1 cellular context compared by ENCODE assay signal in the genomic region with DNA sequence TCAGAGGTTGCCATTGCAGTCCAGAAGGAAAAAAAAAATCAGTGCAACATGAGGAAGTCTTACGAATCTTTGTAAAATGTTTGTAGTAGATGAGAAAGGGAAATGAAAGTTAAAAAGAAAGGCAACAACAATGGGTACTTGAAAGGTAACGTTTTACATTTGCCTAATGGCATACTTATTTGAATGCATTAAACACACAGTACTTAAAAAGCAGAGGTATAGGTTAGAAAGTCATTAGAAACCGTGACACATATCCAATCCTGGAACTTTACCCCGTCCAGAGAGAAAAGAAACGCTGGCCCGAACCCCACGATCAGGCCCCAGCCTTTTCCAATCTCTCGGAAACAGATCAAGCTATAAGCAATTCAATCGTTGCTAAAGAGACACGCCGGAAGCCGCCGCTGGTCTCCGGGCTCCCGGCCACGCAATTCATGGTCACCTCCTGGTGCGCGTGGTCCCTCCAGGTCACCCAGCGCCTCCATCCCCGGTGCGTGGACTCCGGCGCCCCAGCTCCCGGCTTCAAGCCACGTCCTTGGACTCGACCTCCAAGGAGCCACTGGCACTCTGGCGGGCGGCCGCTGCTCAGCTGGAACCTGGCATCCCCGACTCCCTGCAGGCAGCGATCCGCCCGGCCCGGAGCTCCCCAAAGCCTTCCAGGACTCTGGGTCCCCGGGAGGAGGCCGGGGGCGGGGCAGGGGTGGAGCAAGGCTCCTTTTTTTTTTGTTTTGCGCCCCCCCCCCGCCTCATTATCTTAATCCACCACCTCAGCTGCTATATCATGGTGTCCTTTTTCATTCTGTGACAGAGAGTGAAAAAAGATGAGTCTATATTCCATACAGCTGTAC.
TF ChIP-seq lines count a peak whose summit lies in the region.

Gene SLC18B1, minus strand, starts transcription at position 663 of the 845 bp plus-strand sequence. Its CDS starts 181 bp downstream, at position 482.

TF ChIP-seq in WTC11, 78 proteins besides CTCF, POLR2A, EP300 and RAD21 (continued from another document):
- TF ChIP-seq, protein P1, sequence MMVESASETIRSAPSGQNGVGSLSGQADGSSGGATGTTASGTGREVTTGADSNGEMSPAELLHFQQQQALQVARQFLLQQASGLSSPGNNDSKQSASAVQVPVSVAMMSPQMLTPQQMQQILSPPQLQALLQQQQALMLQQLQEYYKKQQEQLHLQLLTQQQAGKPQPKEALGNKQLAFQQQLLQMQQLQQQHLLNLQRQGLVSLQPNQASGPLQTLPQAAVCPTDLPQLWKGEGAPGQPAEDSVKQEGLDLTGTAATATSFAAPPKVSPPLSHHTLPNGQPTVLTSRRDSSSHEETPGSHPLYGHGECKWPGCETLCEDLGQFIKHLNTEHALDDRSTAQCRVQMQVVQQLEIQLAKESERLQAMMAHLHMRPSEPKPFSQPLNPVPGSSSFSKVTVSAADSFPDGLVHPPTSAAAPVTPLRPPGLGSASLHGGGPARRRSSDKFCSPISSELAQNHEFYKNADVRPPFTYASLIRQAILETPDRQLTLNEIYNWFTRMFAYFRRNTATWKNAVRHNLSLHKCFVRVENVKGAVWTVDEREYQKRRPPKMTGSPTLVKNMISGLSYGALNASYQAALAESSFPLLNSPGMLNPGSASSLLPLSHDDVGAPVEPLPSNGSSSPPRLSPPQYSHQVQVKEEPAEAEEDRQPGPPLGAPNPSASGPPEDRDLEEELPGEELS (CRISPR knock-in tag; IDR thresholded peaks at IDR 0.05), result 0 out of 2 replicates have a peak, but pooled peaks have one; percentile 35
- TF ChIP-seq, protein P2, sequence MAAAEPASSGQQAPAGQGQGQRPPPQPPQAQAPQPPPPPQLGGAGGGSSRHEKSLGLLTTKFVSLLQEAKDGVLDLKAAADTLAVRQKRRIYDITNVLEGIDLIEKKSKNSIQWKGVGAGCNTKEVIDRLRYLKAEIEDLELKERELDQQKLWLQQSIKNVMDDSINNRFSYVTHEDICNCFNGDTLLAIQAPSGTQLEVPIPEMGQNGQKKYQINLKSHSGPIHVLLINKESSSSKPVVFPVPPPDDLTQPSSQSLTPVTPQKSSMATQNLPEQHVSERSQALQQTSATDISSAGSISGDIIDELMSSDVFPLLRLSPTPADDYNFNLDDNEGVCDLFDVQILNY (CRISPR knock-in tag; IDR thresholded peaks at IDR 0.05), result no peak
- TF ChIP-seq MXD4 (CRISPR knock-in tag; IDR thresholded peaks at IDR 0.05; ENCODE audit: borderline replicate concordance) (no peak), JUN (CRISPR knock-in tag; IDR thresholded peaks at IDR 0.05) (no peak), ZNF317 (CRISPR knock-in tag; IDR thresholded peaks at IDR 0.05; ENCODE audit: borderline replicate concordance, low read depth) (no peak), NFE2L1 (CRISPR knock-in tag; IDR thresholded peaks at IDR 0.05) (no peak), ZBTB43 (CRISPR knock-in tag; IDR thresholded peaks at IDR 0.05) (0 out of 2 replicates have a peak, but pooled peaks have one; percentile 26), ELF4 (CRISPR knock-in tag; IDR thresholded peaks at IDR 0.05; ENCODE audit: low read depth) (peak; percentile 32; the same call in 1 of the 2 replicates), ZNF423 (CRISPR knock-in tag; IDR thresholded peaks at IDR 0.05) (peak; percentile 68), FOXJ3 (CRISPR knock-in tag; IDR thresholded peaks at IDR 0.05; ENCODE audit: borderline replicate concordance) (no peak), ATF1 (CRISPR knock-in tag; IDR thresholded peaks at IDR 0.05) (no peak), ZNF671 (CRISPR knock-in tag; IDR thresholded peaks at IDR 0.05) (no peak), E2F4 (CRISPR knock-in tag; IDR thresholded peaks at IDR 0.05; ENCODE audit: borderline replicate concordance, low read depth) (no peak), EMX1 (CRISPR knock-in tag; IDR thresholded peaks at IDR 0.05) (no peak), SOX15 (CRISPR knock-in tag; IDR thresholded peaks at IDR 0.05) (no peak), TEAD4 (CRISPR knock-in tag; IDR thresholded peaks at IDR 0.05) (no peak), ZMAT4 (CRISPR knock-in tag; IDR thresholded peaks at IDR 0.05) (no peak), HMGA2 (CRISPR knock-in tag; IDR thresholded peaks at IDR 0.05) (no peak), SMAD4 (CRISPR knock-in tag; IDR thresholded peaks at IDR 0.05) (no peak), SMAD3 (CRISPR knock-in tag; IDR thresholded peaks at IDR 0.05; ENCODE audit: borderline replicate concordance) (no peak), ERG (CRISPR knock-in tag; IDR thresholded peaks at IDR 0.05) (no peak), E2F1 (CRISPR knock-in tag; IDR thresholded peaks at IDR 0.05) (no peak), FOXP1 (CRISPR knock-in tag; IDR thresholded peaks at IDR 0.05; ENCODE audit: borderline replicate concordance) (peak; percentile 36; the same call in 1 of the 2 replicates), CBFB (CRISPR knock-in tag; IDR thresholded peaks at IDR 0.05; ENCODE audit: low read depth) (no peak), RORB (CRISPR knock-in tag; IDR thresholded peaks at IDR 0.05) (no peak), ZNF396 (CRISPR knock-in tag; IDR thresholded peaks at IDR 0.05; ENCODE audit: borderline replicate concordance) (no peak), HMGXB4 (CRISPR knock-in tag; IDR thresholded peaks at IDR 0.05) (peak; percentile 48; the same call in 1 of the 2 replicates)
- TF ChIP-seq, protein P3, sequence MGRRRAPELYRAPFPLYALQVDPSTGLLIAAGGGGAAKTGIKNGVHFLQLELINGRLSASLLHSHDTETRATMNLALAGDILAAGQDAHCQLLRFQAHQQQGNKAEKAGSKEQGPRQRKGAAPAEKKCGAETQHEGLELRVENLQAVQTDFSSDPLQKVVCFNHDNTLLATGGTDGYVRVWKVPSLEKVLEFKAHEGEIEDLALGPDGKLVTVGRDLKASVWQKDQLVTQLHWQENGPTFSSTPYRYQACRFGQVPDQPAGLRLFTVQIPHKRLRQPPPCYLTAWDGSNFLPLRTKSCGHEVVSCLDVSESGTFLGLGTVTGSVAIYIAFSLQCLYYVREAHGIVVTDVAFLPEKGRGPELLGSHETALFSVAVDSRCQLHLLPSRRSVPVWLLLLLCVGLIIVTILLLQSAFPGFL (CRISPR knock-in tag; IDR thresholded peaks at IDR 0.05; ENCODE audit: borderline replicate concordance), result no peak
- TF ChIP-seq, protein P4, sequence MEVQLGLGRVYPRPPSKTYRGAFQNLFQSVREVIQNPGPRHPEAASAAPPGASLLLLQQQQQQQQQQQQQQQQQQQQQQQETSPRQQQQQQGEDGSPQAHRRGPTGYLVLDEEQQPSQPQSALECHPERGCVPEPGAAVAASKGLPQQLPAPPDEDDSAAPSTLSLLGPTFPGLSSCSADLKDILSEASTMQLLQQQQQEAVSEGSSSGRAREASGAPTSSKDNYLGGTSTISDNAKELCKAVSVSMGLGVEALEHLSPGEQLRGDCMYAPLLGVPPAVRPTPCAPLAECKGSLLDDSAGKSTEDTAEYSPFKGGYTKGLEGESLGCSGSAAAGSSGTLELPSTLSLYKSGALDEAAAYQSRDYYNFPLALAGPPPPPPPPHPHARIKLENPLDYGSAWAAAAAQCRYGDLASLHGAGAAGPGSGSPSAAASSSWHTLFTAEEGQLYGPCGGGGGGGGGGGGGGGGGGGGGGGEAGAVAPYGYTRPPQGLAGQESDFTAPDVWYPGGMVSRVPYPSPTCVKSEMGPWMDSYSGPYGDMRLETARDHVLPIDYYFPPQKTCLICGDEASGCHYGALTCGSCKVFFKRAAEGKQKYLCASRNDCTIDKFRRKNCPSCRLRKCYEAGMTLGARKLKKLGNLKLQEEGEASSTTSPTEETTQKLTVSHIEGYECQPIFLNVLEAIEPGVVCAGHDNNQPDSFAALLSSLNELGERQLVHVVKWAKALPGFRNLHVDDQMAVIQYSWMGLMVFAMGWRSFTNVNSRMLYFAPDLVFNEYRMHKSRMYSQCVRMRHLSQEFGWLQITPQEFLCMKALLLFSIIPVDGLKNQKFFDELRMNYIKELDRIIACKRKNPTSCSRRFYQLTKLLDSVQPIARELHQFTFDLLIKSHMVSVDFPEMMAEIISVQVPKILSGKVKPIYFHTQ (CRISPR knock-in tag; IDR thresholded peaks at IDR 0.05), result no peak
